In genomic region chr9:95097279-95097678, GRCh38 we compare ENCODE assay signal across 24 cellular contexts.
A peak's percentile ranks its signal among the peaks of the same experiment; 100 is the strongest.
DNase-seq lines count a peak whose midpoint lies in the region; ATAC-seq, FAIRE-seq and TF ChIP-seq lines count a peak whose summit lies in the region.
"Had no signal": no experiment of that assay in that cellular context is flagged by ENCODE, and none has a peak within 500 bp of the region (broad histone marks: within the 10 kb centered on the region; RNA-seq: fewer than 3 reads in every experiment).

No MANE protein-coding gene starts in this region.

- no peak for FAIRE-seq in GM12891 (lab: Jason Lieb, UNC)
- FAIRE-seq: GM12878 had no signal

- H3F3A ChIP-seq in smooth muscle cell (ENCODE audit: low read depth): peaks cover 21% of the 10 kb centered on the region

- H3K27ac Mint-ChIP-seq in Caco-2 (ENCODE audit: unreplicated experiment) (peak overlapping the region; percentile 77), glutamatergic neuron (ENCODE audit: unreplicated experiment) (no peak overlapping the region)
- H3K27ac Mint-ChIP-seq in activated naive CD8-positive, alpha-beta T cell treated with anti-CD3 and anti-CD28 coated beads, Interleukin-2, amount 50 U/mL, for 24 hours: no peak overlapping the region
- H3K27ac Mint-ChIP-seq: CD4-positive, alpha-beta memory T cell had no signal

- no peak for TF ChIP-seq POLR2A in GM12891 (IDR thresholded peaks at IDR 0.05; ENCODE audit: low read depth, low read length)

- no peaks in the 10 kb centered on the region for H3K27me3 ChIP-seq in Caco-2 (replicated peaks; ENCODE audit: control insufficient read depth, insufficient read depth, low read length)
- no peaks in the 10 kb centered on the region for H3K27me3 ChIP-seq in dorsolateral prefrontal cortex
- no peaks in the 10 kb centered on the region for H3K27me3 ChIP-seq in osteoblast (ENCODE audit: insufficient read depth, low read length)
- no peaks in the 10 kb centered on the region for H3K27me3 ChIP-seq in smooth muscle cell (ENCODE audit: low read depth)
- H3K27me3 ChIP-seq: BLaER1 treated with 17β-estradiol and CSF1 and Interleukin-3, amounts not matched to agents 10 nM and 100 nM; MG63; Peyer's patch; SJSA1 had no signal

- H3K4me1 Mint-ChIP-seq in Caco-2 (ENCODE audit: low read depth, unreplicated experiment) (peaks cover 16% of the 10 kb centered on the region), glutamatergic neuron (ENCODE audit: low read depth, unreplicated experiment) (peaks cover 41% of the 10 kb centered on the region)
- peaks cover 7% of the 10 kb centered on the region for H3K4me1 Mint-ChIP-seq in activated naive CD8-positive, alpha-beta T cell treated with anti-CD3 and anti-CD28 coated beads, Interleukin-2, amount 50 U/mL, for 24 hours

- H3K79me2 ChIP-seq in osteoblast (ENCODE audit: insufficient read depth, low read length): peaks cover 22% of the 10 kb centered on the region
- peaks cover 10% of the 10 kb centered on the region for H3K79me2 ChIP-seq in smooth muscle cell (ENCODE audit: low read depth)

- WGBS in smooth muscle cell (ENCODE audit: low lambda C conversion rate): over 99% methylated on average over 7 of the region's 7 CpGs

- H3K27me3 Mint-ChIP-seq in Caco-2 (ENCODE audit: insufficient read depth, unreplicated experiment) (no peaks in the 10 kb centered on the region), glutamatergic neuron (ENCODE audit: unreplicated experiment) (peaks cover 8% of the 10 kb centered on the region)
- no peaks in the 10 kb centered on the region for H3K27me3 Mint-ChIP-seq in activated naive CD8-positive, alpha-beta T cell treated with anti-CD3 and anti-CD28 coated beads, Interleukin-2, amount 50 U/mL, for 24 hours
- H3K27me3 Mint-ChIP-seq: CD4-positive, alpha-beta memory T cell had no signal

- H3K4me3 Mint-ChIP-seq in Caco-2 (ENCODE audit: unreplicated experiment) (no peak overlapping the region), glutamatergic neuron (ENCODE audit: unreplicated experiment) (no peak overlapping the region)
- H3K4me3 Mint-ChIP-seq in activated naive CD8-positive, alpha-beta T cell treated with anti-CD3 and anti-CD28 coated beads, Interleukin-2, amount 50 U/mL, for 24 hours: no peak overlapping the region
- H3K4me3 Mint-ChIP-seq: CD4-positive, alpha-beta memory T cell had no signal

- H4K20me1 ChIP-seq in osteoblast (ENCODE audit: insufficient read depth, low read length): no peaks in the 10 kb centered on the region
- H4K20me1 ChIP-seq in smooth muscle cell (ENCODE audit: low read depth): no peaks in the 10 kb centered on the region
- H4K20me1 ChIP-seq: BLaER1 treated with 17β-estradiol and CSF1 and Interleukin-3, amounts not matched to agents 10 nM and 100 nM had no signal

- H3K9me3 Mint-ChIP-seq in Caco-2 (ENCODE audit: unreplicated experiment) (no peaks in the 10 kb centered on the region), glutamatergic neuron (ENCODE audit: unreplicated experiment) (peaks cover 4% of the 10 kb centered on the region)
- no peaks in the 10 kb centered on the region for H3K9me3 Mint-ChIP-seq in activated naive CD8-positive, alpha-beta T cell treated with anti-CD3 and anti-CD28 coated beads, Interleukin-2, amount 50 U/mL, for 24 hours
- H3K9me3 Mint-ChIP-seq: CD4-positive, alpha-beta memory T cell had no signal

- CTCF ChIA-PET in Caco-2 (lab: Charles Lee): no interaction called here

- H3K4me2 ChIP-seq in osteoblast (ENCODE audit: insufficient read depth, low read length): no peak overlapping the region
- H3K4me2 ChIP-seq in smooth muscle cell: no peak overlapping the region

- H3K27ac ChIP-seq in dorsolateral prefrontal cortex (peak overlapping the region in 31 of 59 donors; percentile 4 to 100 (median 95)), osteoblast (ENCODE audit: low read depth, low read length) (no peak overlapping the region), smooth muscle cell (ENCODE audit: low read depth) (peak overlapping the region; percentile 2)
- H3K27ac ChIP-seq: 22Rv1, SJSA1 had no signal

- no peak for ATAC-seq in activated naive CD8-positive, alpha-beta T cell treated with anti-CD3 and anti-CD28 coated beads, Interleukin-2, amount 50 U/mL, for 24 hours
- ATAC-seq: Right ventricle myocardium inferior had no signal

- in situ Hi-C loops in GM13977 (cut with MboI; ENCODE audit: low pct_unique_long_range_greater_than_20kb, low sequenced_read_pairs, unreplicated experiment): no loop called here

- H3K9ac ChIP-seq in smooth muscle cell (ENCODE audit: low read depth): no peak overlapping the region

- H3K4me3 ChIP-seq in Caco-2 (ENCODE audit: low read depth, low read length) (no peak overlapping the region), dorsolateral prefrontal cortex (no peak overlapping the region), osteoblast (ENCODE audit: insufficient read depth, low read length) (no peak overlapping the region), smooth muscle cell (no peak overlapping the region)
- H3K4me3 ChIP-seq: BLaER1 treated with 17β-estradiol and CSF1 and Interleukin-3, amounts not matched to agents 10 nM and 100 nM; GM12878; HAP-1; K562; MG63; Peyer's patch; SJSA1 had no signal

- intact Hi-C loops in Caco-2 (cut with micrococcal nuclease; ENCODE audit: unreplicated experiment): no loop called here
- intact Hi-C loops in dorsolateral prefrontal cortex (cut with DNase I): no loop called here

- H3K36me3 Mint-ChIP-seq in Caco-2 (ENCODE audit: insufficient read depth, unreplicated experiment) (peaks cover 65% of the 10 kb centered on the region), glutamatergic neuron (ENCODE audit: unreplicated experiment) (no peaks in the 10 kb centered on the region)
- no peaks in the 10 kb centered on the region for H3K36me3 Mint-ChIP-seq in activated naive CD8-positive, alpha-beta T cell treated with anti-CD3 and anti-CD28 coated beads, Interleukin-2, amount 50 U/mL, for 24 hours (ENCODE audit: low read depth)

- H3K9me3 ChIP-seq in Caco-2: no peaks in the 10 kb centered on the region
- H3K9me3 ChIP-seq in osteoblast (ENCODE audit: low read depth, low read length): no peaks in the 10 kb centered on the region
- H3K9me3 ChIP-seq in smooth muscle cell (replicated peaks; ENCODE audit: low read depth): no peaks in the 10 kb centered on the region
- H3K9me3 ChIP-seq: BLaER1 treated with 17β-estradiol and CSF1 and Interleukin-3, amounts not matched to agents 10 nM and 100 nM; HAP-1; MG63; Peyer's patch; SJSA1 had no signal

- H2AFZ ChIP-seq in osteoblast (ENCODE audit: low read length): no peak overlapping the region
- no peak overlapping the region for H2AFZ ChIP-seq in smooth muscle cell (ENCODE audit: low read depth)

- DNase-seq in Caco-2 (no peak), dorsolateral prefrontal cortex (no peak), osteoblast (ENCODE audit: insufficient read length, low spot score, missing footprints) (peak; percentile 43), smooth muscle cell (lab: John Stamatoyannopoulos, UW; ENCODE audit: unreplicated experiment) (no peak), GM12891 (ENCODE audit: insufficient read length, low spot score) (no peak), glutamatergic neuron (no peak), GM13977 (ENCODE audit: low spot score) (no peak)
- no peak for DNase-seq in activated naive CD8-positive, alpha-beta T cell treated with anti-CD3 and anti-CD28 coated beads, Interleukin-2, amount 50 U/mL, for 24 hours
- DNase-seq: ACHN; CD4-positive, alpha-beta memory T cell; DND-41; MG63; NCI-H1048; NCI-H1436; NCI-H1930; NCI-H226 had no signal

- H3K4me1 ChIP-seq in Caco-2 (peaks cover 23% of the 10 kb centered on the region), osteoblast (ENCODE audit: insufficient read depth, low read length) (peaks cover 31% of the 10 kb centered on the region), smooth muscle cell (ENCODE audit: low read depth) (peaks cover 17% of the 10 kb centered on the region)

- POLR2A ChIA-PET in Caco-2 (lab: Charles Lee): no interaction called here

- no peak for TF ChIP-seq CTCF in Caco-2 (IDR thresholded peaks at IDR 0.05; ENCODE audit: insufficient read depth in 1 of 2, low read depth in 1 of 2, low read length in 1 of 2, severe bottlenecking in 1 of 2, unreplicated experiment in 1 of 2)
- no peak for TF ChIP-seq CTCF in dorsolateral prefrontal cortex (IDR thresholded peaks at IDR 0.05 in 54 of 56, conservative IDR thresholded peaks at IDR 0.05 in 2 of 56; ENCODE audit: low read depth in 1 of 56, partially characterized antibody in 56 of 56)
- no peak for TF ChIP-seq CTCF in osteoblast (IDR thresholded peaks at IDR 0.05; ENCODE audit: extremely low read depth, low read depth, low read length)
- TF ChIP-seq CTCF in smooth muscle cell (IDR thresholded peaks at IDR 0.05; ENCODE audit: borderline replicate concordance, insufficient read depth, poor library complexity, severe bottlenecking): no peak
- no peak for TF ChIP-seq CTCF in glutamatergic neuron (IDR thresholded peaks at IDR 0.05; ENCODE audit: partially characterized antibody, unreplicated experiment)
- TF ChIP-seq CTCF in GM13977 (IDR thresholded peaks at IDR 0.05; ENCODE audit: extremely low read depth, insufficient read depth, missing control alignments): no peak

- no TSS peak for BruUV-seq in Caco-2 (replicated peaks; lab: Mats Ljungman, UMichigan)

- H3K36me3 ChIP-seq in Caco-2 (ENCODE audit: control insufficient read depth, insufficient read depth, low read length) (no peaks in the 10 kb centered on the region), osteoblast (ENCODE audit: insufficient read depth, low read length) (peaks cover 7% of the 10 kb centered on the region), smooth muscle cell (ENCODE audit: low read depth) (no peaks in the 10 kb centered on the region)

TF ChIP-seq in GM12891, 5 proteins besides CTCF, POLR2A, EP300 and RAD21:
- TF ChIP-seq TAF1 (IDR thresholded peaks at IDR 0.05; ENCODE audit: low read depth, low read length): no peak
- no peak for TF ChIP-seq SPI1 (IDR thresholded peaks at IDR 0.05; ENCODE audit: low read depth, low read length)
- no peak for TF ChIP-seq POLR2AphosphoS5 (IDR thresholded peaks at IDR 0.05; ENCODE audit: low read depth, low read length)
- TF ChIP-seq POU2F2 (IDR thresholded peaks at IDR 0.05; ENCODE audit: low read depth, low read length): no peak
- no peak for TF ChIP-seq PAX5 (IDR thresholded peaks at IDR 0.05; ENCODE audit: insufficient read depth, low read length, severe bottlenecking)
